ENCODE assay signal across 40 cellular contexts in the genomic region with DNA sequence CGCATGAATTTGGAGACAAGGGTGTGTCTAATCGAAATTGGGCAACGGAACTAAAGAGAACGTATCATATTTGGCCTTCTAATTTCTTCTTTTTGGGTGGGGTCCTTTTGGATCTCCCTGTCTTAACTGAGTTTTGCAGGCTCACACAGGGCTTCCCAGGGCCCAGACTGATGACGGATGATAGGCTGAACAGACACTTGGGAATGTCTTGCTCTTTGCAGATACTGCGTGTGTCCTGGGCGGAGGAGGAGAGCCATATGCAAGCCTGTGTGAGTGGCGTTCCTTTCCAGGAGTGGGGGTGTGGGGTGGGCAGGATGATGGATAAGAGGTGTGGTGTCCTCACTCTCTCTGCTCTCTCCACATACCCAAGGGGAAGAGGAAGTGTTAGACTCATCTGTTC. TPM values are rescaled to one million over a fixed set of nuclear protein-coding genes. Genes with fewer than 3 reads are reported as not detected.
"Had no signal": no experiment of that assay in that cellular context is flagged by ENCODE, and none has a peak within 500 bp of the region (broad histone marks: within the 10 kb centered on the region; RNA-seq: fewer than 3 reads in every experiment).

No MANE protein-coding gene starts in this region.

- H3K4me3 Mint-ChIP-seq: activated B cell treated with CpG ODN at 0.5 μM for 24 hours; activated CD4-positive, alpha-beta memory T cell treated with anti-CD3 and anti-CD28 coated beads for 36 hours; activated CD4-positive, alpha-beta T cell treated with anti-CD3 and anti-CD28 coated beads, Interleukin-2, amount 10 ng/mL, durations not matched to agents 24 days and 14 days; activated CD8-positive, alpha-beta T cell treated with anti-CD3 and anti-CD28 coated beads for 36 hours; activated naive CD4-positive, alpha-beta T cell treated with anti-CD3 and anti-CD28 coated beads for 36 hours; activated naive CD8-positive, alpha-beta T cell treated with anti-CD3 and anti-CD28 coated beads for 36 hours; activated T-cell treated with anti-CD3 and anti-CD28 coated beads, Interleukin-2, amount 50 U/mL, for 4 hours; activated T-cell treated with anti-CD3 and anti-CD28 coated beads, Interleukin-2, amount 50 U/mL, for 72 hours; activated T-helper 1 cell treated with anti-CD3 and anti-CD28 coated beads, Interleukin-12 subunit alpha, Interleukin-12 subunit beta, Interleukin-2, Interleukin-4 antibody, amounts not matched to agents 30 ng/mL and 10 ng/mL and 1 ng/mL, durations not matched to agents 14 hours and 24 hours and 36 hours; activated T-helper 17 cell treated with anti-CD3 and anti-CD28 coated beads, Interleukin-2, amount 50 U/mL, for 72 hours; T-helper 1 cell treated with Interleukin-12 subunit alpha and Interleukin-12 subunit beta and Interleukin-4 antibody, amounts not matched to agents 30 μg/mL and 1 μg/mL, for 36 hours; T-helper 2 cell treated with Interferon-gamma antibody and Interleukin-4, amounts not matched to agents 5 μg/mL and 100 μg/mL, for 36 hours had no signal

- H3K27me3 ChIP-seq: adrenal gland, body of pancreas, brain microvascular endothelial cell, breast epithelium had no signal

- DNase-seq: activated B cell treated with CpG ODN at 0.5 μM for 24 hours; activated CD4-positive, alpha-beta memory T cell treated with anti-CD3 and anti-CD28 coated beads for 36 hours; activated CD4-positive, alpha-beta T cell treated with anti-CD3 and anti-CD28 coated beads for 4 hours; activated CD4-positive, alpha-beta T cell treated with anti-CD3 and anti-CD28 coated beads, Interleukin-2, amount 10 ng/mL, durations not matched to agents 24 days and 14 days; activated CD4-positive, alpha-beta T cell treated with anti-CD3 and anti-CD28 coated beads, Interleukin-2, amount 50 U/mL, for 1 hour; activated CD4-positive, alpha-beta T cell treated with anti-CD3 and anti-CD28 coated beads, Interleukin-2, amount 50 U/mL, for 4 hours; activated CD4-positive, CD25-positive, alpha-beta regulatory T cell treated with anti-CD3 and anti-CD28 coated beads, Interleukin-2, amount 50 U/mL, for 72 hours; activated CD8-positive, alpha-beta memory T cell treated with anti-CD3 and anti-CD28 coated beads, Interleukin-2, amount 50 U/mL, for 4 hours; activated CD8-positive, alpha-beta T cell treated with anti-CD3 and anti-CD28 coated beads for 36 hours; activated effector memory CD4-positive, alpha-beta T cell treated with anti-CD3 and anti-CD28 coated beads, Interleukin-2, amount 50 U/mL, for 16 hours; activated gamma-delta T cell treated with Interleukin-2 at 50 U/mL for 16 hours; activated naive CD4-positive, alpha-beta T cell; activated naive CD4-positive, alpha-beta T cell treated with anti-CD3 and anti-CD28 coated beads for 36 hours; activated naive CD4-positive, alpha-beta T cell treated with anti-CD3 and anti-CD28 coated beads, Interleukin-2, amount 50 U/mL, for 16 hours; activated naive CD8-positive, alpha-beta T cell treated with anti-CD3 and anti-CD28 coated beads for 36 hours; activated T-cell treated with anti-CD3 and anti-CD28 coated beads for 4 hours; activated T-cell treated with anti-CD3 and anti-CD28 coated beads, Interleukin-2, amount 50 U/mL, for 1 hour; activated T-cell treated with anti-CD3 and anti-CD28 coated beads, Interleukin-2, amount 50 U/mL, for 4 hours; activated T-cell treated with anti-CD3 and anti-CD28 coated beads, Interleukin-2, amount 50 U/mL, for 72 hours; adrenal gland; amniotic stem cell; aorta; body of pancreas; brain microvascular endothelial cell; central memory CD4-positive, alpha-beta T cell; T-helper 1 cell; T-helper 2 cell; T-helper 9 cell had no signal

- H3K4me1 Mint-ChIP-seq: activated B cell treated with CpG ODN at 0.5 μM for 24 hours; activated CD4-positive, alpha-beta T cell treated with anti-CD3 and anti-CD28 coated beads, Interleukin-2, amount 10 ng/mL, durations not matched to agents 24 days and 14 days; activated naive CD8-positive, alpha-beta T cell treated with anti-CD3 and anti-CD28 coated beads for 36 hours; activated T-helper 17 cell treated with anti-CD3 and anti-CD28 coated beads, Interleukin-2, amount 50 U/mL, for 72 hours had no signal

- FAIRE-seq: astrocyte, TTC549 had no signal

- H3K9me3 Mint-ChIP-seq: activated B cell treated with CpG ODN at 0.5 μM for 24 hours; activated CD4-positive, alpha-beta memory T cell treated with anti-CD3 and anti-CD28 coated beads for 36 hours; activated CD8-positive, alpha-beta T cell treated with anti-CD3 and anti-CD28 coated beads for 36 hours; activated naive CD4-positive, alpha-beta T cell treated with anti-CD3 and anti-CD28 coated beads for 36 hours; activated naive CD4-positive, alpha-beta T cell treated with anti-CD3 and anti-CD28 coated beads, Interleukin-2, amount 50 U/mL, for 72 hours; activated naive CD8-positive, alpha-beta T cell treated with anti-CD3 and anti-CD28 coated beads for 36 hours; activated T-cell treated with anti-CD3 and anti-CD28 coated beads, Interleukin-2, amount 50 U/mL, for 4 hours; activated T-cell treated with anti-CD3 and anti-CD28 coated beads, Interleukin-2, amount 50 U/mL, for 72 hours; activated T-helper 1 cell treated with anti-CD3 and anti-CD28 coated beads, Interleukin-12 subunit alpha, Interleukin-12 subunit beta, Interleukin-2, Interleukin-4 antibody, amounts not matched to agents 30 ng/mL and 10 ng/mL and 1 ng/mL, durations not matched to agents 14 hours and 24 hours and 36 hours; activated T-helper 17 cell treated with anti-CD3 and anti-CD28 coated beads, Interleukin-2, amount 50 U/mL, for 72 hours; T-helper 1 cell treated with Interleukin-12 subunit alpha and Interleukin-12 subunit beta and Interleukin-4 antibody, amounts not matched to agents 30 μg/mL and 1 μg/mL, for 36 hours; T-helper 2 cell treated with Interferon-gamma antibody and Interleukin-4, amounts not matched to agents 5 μg/mL and 100 μg/mL, for 36 hours had no signal

- H3K27ac Mint-ChIP-seq: activated B cell treated with CpG ODN at 0.5 μM for 24 hours; activated CD4-positive, alpha-beta memory T cell treated with anti-CD3 and anti-CD28 coated beads for 36 hours; activated CD4-positive, alpha-beta T cell treated with anti-CD3 and anti-CD28 coated beads, Interleukin-2, amount 10 ng/mL, durations not matched to agents 24 days and 14 days; activated CD8-positive, alpha-beta T cell treated with anti-CD3 and anti-CD28 coated beads for 36 hours; activated naive CD4-positive, alpha-beta T cell treated with anti-CD3 and anti-CD28 coated beads for 36 hours; activated naive CD4-positive, alpha-beta T cell treated with anti-CD3 and anti-CD28 coated beads, Interleukin-2, amount 50 U/mL, for 72 hours; activated naive CD8-positive, alpha-beta T cell treated with anti-CD3 and anti-CD28 coated beads for 36 hours; activated T-cell treated with anti-CD3 and anti-CD28 coated beads, Interleukin-2, amount 50 U/mL, for 72 hours; activated T-helper 1 cell treated with anti-CD3 and anti-CD28 coated beads, Interleukin-12 subunit alpha, Interleukin-12 subunit beta, Interleukin-2, Interleukin-4 antibody, amounts not matched to agents 30 ng/mL and 10 ng/mL and 1 ng/mL, durations not matched to agents 14 hours and 24 hours and 36 hours; activated T-helper 17 cell treated with anti-CD3 and anti-CD28 coated beads, Interleukin-2, amount 50 U/mL, for 72 hours; T-helper 1 cell treated with Interleukin-12 subunit alpha and Interleukin-12 subunit beta and Interleukin-4 antibody, amounts not matched to agents 30 μg/mL and 1 μg/mL, for 36 hours; T-helper 2 cell treated with Interferon-gamma antibody and Interleukin-4, amounts not matched to agents 5 μg/mL and 100 μg/mL, for 36 hours had no signal

- ATAC-seq: activated CD8-positive, alpha-beta T cell treated with anti-CD3 and anti-CD28 coated beads for 36 hours; activated naive CD4-positive, alpha-beta T cell treated with anti-CD3 and anti-CD28 coated beads, Interleukin-2, amount 50 U/mL, for 72 hours; activated T-cell treated with anti-CD3 and anti-CD28 coated beads, Interleukin-2, amount 50 U/mL, for 4 hours; activated T-cell treated with anti-CD3 and anti-CD28 coated beads, Interleukin-2, amount 50 U/mL, for 72 hours; activated T-helper 17 cell treated with anti-CD3 and anti-CD28 coated beads, Interleukin-2, amount 50 U/mL, for 72 hours; body of pancreas had no signal

- H3K9me3 ChIP-seq: adrenal gland, body of pancreas, breast epithelium had no signal

- H3K27ac ChIP-seq: adrenal gland, body of pancreas, brain microvascular endothelial cell, breast epithelium, VCaP had no signal

- H3K36me3 Mint-ChIP-seq: activated CD4-positive, alpha-beta memory T cell treated with anti-CD3 and anti-CD28 coated beads for 36 hours; activated naive CD4-positive, alpha-beta T cell treated with anti-CD3 and anti-CD28 coated beads, Interleukin-2, amount 50 U/mL, for 72 hours; activated naive CD8-positive, alpha-beta T cell treated with anti-CD3 and anti-CD28 coated beads for 36 hours had no signal

- H3K4me3 ChIP-seq: adrenal gland, body of pancreas, breast epithelium had no signal

- H3K4me1 ChIP-seq: adrenal gland, body of pancreas, breast epithelium had no signal

- H3K36me3 ChIP-seq: adrenal gland, brain microvascular endothelial cell, breast epithelium had no signal

RNA-seq across cellular contexts. Expression of gene TNP1, which starts 40.1 kb away (rescaled TPM):
- total RNA-seq: activated B cell treated with CpG ODN at 0.5 μM for 24 hours; activated CD4-positive, alpha-beta memory T cell treated with anti-CD3 and anti-CD28 coated beads for 36 hours; activated CD4-positive, alpha-beta T cell treated with anti-CD3 and anti-CD28 coated beads, Interleukin-2, amount 10 ng/mL, durations not matched to agents 24 days and 14 days; activated CD8-positive, alpha-beta memory T cell treated with anti-CD3 and anti-CD28 coated beads for 36 hours; activated CD8-positive, alpha-beta T cell treated with anti-CD3 and anti-CD28 coated beads for 36 hours; activated naive CD4-positive, alpha-beta T cell treated with anti-CD3 and anti-CD28 coated beads for 36 hours; activated naive CD4-positive, alpha-beta T cell treated with anti-CD3 and anti-CD28 coated beads, Interleukin-2, amount 50 U/mL, for 72 hours; activated naive CD8-positive, alpha-beta T cell treated with anti-CD3 and anti-CD28 coated beads for 36 hours; activated T-cell treated with anti-CD3 and anti-CD28 coated beads, Interleukin-2, amount 50 U/mL, for 4 hours; activated T-cell treated with anti-CD3 and anti-CD28 coated beads, Interleukin-2, amount 50 U/mL, for 72 hours; activated T-helper 1 cell treated with anti-CD3 and anti-CD28 coated beads, Interleukin-12 subunit alpha, Interleukin-12 subunit beta, Interleukin-2, Interleukin-4 antibody, amounts not matched to agents 30 ng/mL and 10 ng/mL and 1 ng/mL, durations not matched to agents 14 hours and 24 hours and 36 hours; activated T-helper 17 cell treated with anti-CD3 and anti-CD28 coated beads, Interleukin-2, amount 50 U/mL, for 72 hours; adrenal gland; aorta; astrocyte; body of pancreas; breast epithelium; cardiac septum; cerebellum had no signal
- polyA plus RNA-seq: adrenal gland, aorta had no signal
